Comparison of ENCODE assay signal across 10 cellular contexts in genomic region chr16:81707411-81708321, GRCh38.
DNase-seq lines count a peak whose midpoint lies in the region; ATAC-seq and TF ChIP-seq lines count a peak whose summit lies in the region.
"Had no signal": no experiment of that assay in that cellular context is flagged by ENCODE, and none has a peak within 500 bp of the region (broad histone marks: within the 10 kb centered on the region; RNA-seq: fewer than 3 reads in every experiment).

No MANE protein-coding gene starts in this region.

- POLR2A ChIA-PET in activated CD4-positive, alpha-beta T cell treated with anti-CD3 and anti-CD28 coated beads for 36 hours (lab: Charles Lee) = interaction anchor here (0.5 kb wide), 1 partner anchor 1327 kb away, joined by 3 read pairs; no protein-coding TSS in a partner anchor
- POLR2A ChIA-PET in activated CD4-positive, alpha-beta T cell treated with anti-CD3 and anti-CD28 coated beads, Interleukin-2, amount 10 ng/mL, durations not matched to agents 7 days and 5 days (lab: Charles Lee) = no interaction called here
- POLR2A ChIA-PET in T-cell (lab: Charles Lee) = no interaction called here

- H3K27me3 ChIP-seq in ascending aorta (no peaks in the 10 kb centered on the region), uterus (no peaks in the 10 kb centered on the region)
- H3K27me3 ChIP-seq: foreskin keratinocyte had no signal

- H3K4me1 ChIP-seq in ascending aorta = no peaks in the 10 kb centered on the region
- peaks cover 0 to 3% of the 10 kb centered on the region in 2 donors for H3K4me1 ChIP-seq in uterus

- H3K4me3 Mint-ChIP-seq in activated CD4-positive, alpha-beta T cell treated with anti-CD3 and anti-CD28 coated beads for 36 hours = no peak overlapping the region
- no peak overlapping the region for H3K4me3 Mint-ChIP-seq in activated CD4-positive, alpha-beta T cell treated with anti-CD3 and anti-CD28 coated beads, Interleukin-2, amount 10 ng/mL, durations not matched to agents 7 days and 5 days
- H3K4me3 Mint-ChIP-seq in activated T-helper 17 cell treated with anti-CD3 and anti-CD28 coated beads, Interleukin-2, amount 50 U/mL, for 72 hours = no peak overlapping the region
- no peak overlapping the region for H3K4me3 Mint-ChIP-seq in T-cell
- H3K4me3 Mint-ChIP-seq: activated CD8-positive, alpha-beta memory T cell treated with anti-CD3 and anti-CD28 coated beads, Interleukin-2, amount 10 ng/mL, durations not matched to agents 7 days and 5 days had no signal

- H3K4me3 ChIP-seq in ascending aorta (no peak overlapping the region), uterus (no peak overlapping the region)

- H3K36me3 ChIP-seq in ascending aorta (peaks cover 6 to 60% of the 10 kb centered on the region in 2 donors), uterus (no peaks in the 10 kb centered on the region)

- no peak for TF ChIP-seq CTCF in ascending aorta (IDR thresholded peaks at IDR 0.05)
- no peak for TF ChIP-seq CTCF in uterus (IDR thresholded peaks at IDR 0.05)

- TF ChIP-seq POLR2A in uterus (IDR thresholded peaks at IDR 0.05) = no peak

- H3K9me3 Mint-ChIP-seq in activated CD4-positive, alpha-beta T cell treated with anti-CD3 and anti-CD28 coated beads for 36 hours (ENCODE audit: low read depth) = no peaks in the 10 kb centered on the region
- H3K9me3 Mint-ChIP-seq in activated CD4-positive, alpha-beta T cell treated with anti-CD3 and anti-CD28 coated beads, Interleukin-2, amount 10 ng/mL, durations not matched to agents 7 days and 5 days = no peaks in the 10 kb centered on the region
- H3K9me3 Mint-ChIP-seq in activated T-helper 17 cell treated with anti-CD3 and anti-CD28 coated beads, Interleukin-2, amount 50 U/mL, for 72 hours = no peaks in the 10 kb centered on the region
- no peaks in the 10 kb centered on the region for H3K9me3 Mint-ChIP-seq in T-cell

- intact Hi-C loops in activated CD4-positive, alpha-beta T cell treated with anti-CD3 and anti-CD28 coated beads for 36 hours (cut with DNase I, micrococcal nuclease) = no loop called here
- intact Hi-C loops in ascending aorta (cut with DNase I) (no loop called here), uterus (cut with DNase I; ENCODE audit: low total_unique reads) (no loop called here)

- no peak for ATAC-seq in activated CD4-positive, alpha-beta T cell treated with anti-CD3 and anti-CD28 coated beads for 36 hours
- ATAC-seq in activated T-helper 17 cell treated with anti-CD3 and anti-CD28 coated beads, Interleukin-2, amount 50 U/mL, for 72 hours (replicated peaks) = no peak
- no peak for ATAC-seq in T-cell (replicated peaks in 1 of 4)
- ATAC-seq: activated CD8-positive, alpha-beta memory T cell treated with anti-CD3 and anti-CD28 coated beads, Interleukin-2, amount 10 ng/mL, durations not matched to agents 7 days and 5 days; foreskin keratinocyte had no signal

- H3K27ac ChIP-seq in ascending aorta = no peak overlapping the region
- peak overlapping the region in 1 of 2 donors; percentile 19 for H3K27ac ChIP-seq in uterus
- H3K27ac ChIP-seq: foreskin keratinocyte had no signal

- H3K27me3 Mint-ChIP-seq in activated CD4-positive, alpha-beta T cell treated with anti-CD3 and anti-CD28 coated beads for 36 hours = no peaks in the 10 kb centered on the region
- H3K27me3 Mint-ChIP-seq in activated CD4-positive, alpha-beta T cell treated with anti-CD3 and anti-CD28 coated beads, Interleukin-2, amount 10 ng/mL, durations not matched to agents 7 days and 5 days = no peaks in the 10 kb centered on the region
- no peaks in the 10 kb centered on the region for H3K27me3 Mint-ChIP-seq in activated T-helper 17 cell treated with anti-CD3 and anti-CD28 coated beads, Interleukin-2, amount 50 U/mL, for 72 hours
- H3K27me3 Mint-ChIP-seq in T-cell = no peaks in the 10 kb centered on the region
- H3K27me3 Mint-ChIP-seq: activated CD8-positive, alpha-beta memory T cell treated with anti-CD3 and anti-CD28 coated beads, Interleukin-2, amount 10 ng/mL, durations not matched to agents 7 days and 5 days had no signal

- no peaks in the 10 kb centered on the region for H3K4me1 Mint-ChIP-seq in activated CD4-positive, alpha-beta T cell treated with anti-CD3 and anti-CD28 coated beads for 36 hours
- H3K4me1 Mint-ChIP-seq in activated CD4-positive, alpha-beta T cell treated with anti-CD3 and anti-CD28 coated beads, Interleukin-2, amount 10 ng/mL, durations not matched to agents 7 days and 5 days = no peaks in the 10 kb centered on the region
- H3K4me1 Mint-ChIP-seq in activated T-helper 17 cell treated with anti-CD3 and anti-CD28 coated beads, Interleukin-2, amount 50 U/mL, for 72 hours = peaks cover 6% of the 10 kb centered on the region
- peaks cover 0 to 4% (median 0%) of the 10 kb centered on the region in 3 donors for H3K4me1 Mint-ChIP-seq in T-cell

- peak overlapping the region; percentile 8 for H3K27ac Mint-ChIP-seq in activated CD4-positive, alpha-beta T cell treated with anti-CD3 and anti-CD28 coated beads for 36 hours
- no peak overlapping the region for H3K27ac Mint-ChIP-seq in activated CD4-positive, alpha-beta T cell treated with anti-CD3 and anti-CD28 coated beads, Interleukin-2, amount 10 ng/mL, durations not matched to agents 7 days and 5 days
- peak overlapping the region; percentile 0 for H3K27ac Mint-ChIP-seq in activated T-helper 17 cell treated with anti-CD3 and anti-CD28 coated beads, Interleukin-2, amount 50 U/mL, for 72 hours
- peak overlapping the region in 1 of 2 donors; percentile 19 for H3K27ac Mint-ChIP-seq in T-cell

- no peak for DNase-seq in activated CD4-positive, alpha-beta T cell treated with anti-CD3 and anti-CD28 coated beads for 36 hours
- no peak for DNase-seq in activated CD4-positive, alpha-beta T cell treated with anti-CD3 and anti-CD28 coated beads, Interleukin-2, amount 10 ng/mL, durations not matched to agents 7 days and 5 days
- DNase-seq in kidney glomerular epithelial cell (lab: John Stamatoyannopoulos, UW) (peak; percentile 15), stromal cell of bone marrow (ENCODE audit: low read depth) (peak; percentile 38), ascending aorta (ENCODE audit: low spot score in 2 of 2) (no peak), uterus (no peak), T-cell (no peak)
- DNase-seq: activated CD8-positive, alpha-beta memory T cell treated with anti-CD3 and anti-CD28 coated beads, Interleukin-2, amount 10 ng/mL, durations not matched to agents 7 days and 5 days had no signal

- H3K9me3 ChIP-seq in ascending aorta (no peaks in the 10 kb centered on the region), uterus (no peaks in the 10 kb centered on the region)

- peaks cover 19% of the 10 kb centered on the region for H3K36me3 Mint-ChIP-seq in activated CD4-positive, alpha-beta T cell treated with anti-CD3 and anti-CD28 coated beads for 36 hours (ENCODE audit: low read depth)
- H3K36me3 Mint-ChIP-seq in activated CD4-positive, alpha-beta T cell treated with anti-CD3 and anti-CD28 coated beads, Interleukin-2, amount 10 ng/mL, durations not matched to agents 7 days and 5 days (ENCODE audit: low read depth) = peaks cover 14% of the 10 kb centered on the region
- H3K36me3 Mint-ChIP-seq in activated T-helper 17 cell treated with anti-CD3 and anti-CD28 coated beads, Interleukin-2, amount 50 U/mL, for 72 hours (ENCODE audit: low read depth) = peaks cover 41% of the 10 kb centered on the region
- H3K36me3 Mint-ChIP-seq in T-cell = peaks cover 32% of the 10 kb centered on the region

- CTCF ChIA-PET in activated CD4-positive, alpha-beta T cell treated with anti-CD3 and anti-CD28 coated beads for 36 hours (lab: Charles Lee) = interaction anchor here (0.9 kb wide), 1 partner anchor 84 kb away, joined by 3 read pairs; no protein-coding TSS in a partner anchor
- CTCF ChIA-PET in activated CD4-positive, alpha-beta T cell treated with anti-CD3 and anti-CD28 coated beads, Interleukin-2, amount 10 ng/mL, durations not matched to agents 7 days and 5 days (lab: Charles Lee) = interaction anchor here (0.8 kb wide), 1 partner anchor 304 kb away, joined by 3 read pairs; no protein-coding TSS in a partner anchor
- CTCF ChIA-PET in T-cell (lab: Charles Lee) = no interaction called here

Comparison
In these comparisons a context has a peak if more than half of its experiments do, and no peak if none do; other contexts are left out.
1. DNase-seq: peak in kidney glomerular epithelial cell (single experiment) and stromal cell of bone marrow (single experiment); none in activated CD4-positive, alpha-beta T cell treated with anti-CD3 and anti-CD28 coated beads for 36 hours (single experiment), activated CD4-positive, alpha-beta T cell treated with anti-CD3 and anti-CD28 coated beads, Interleukin-2, amount 10 ng/mL, durations not matched to agents 7 days and 5 days (single experiment), ascending aorta (0 of 2), uterus (0 of 2) and T-cell (0 of 34).
2. CTCF ChIA-PET loops: an anchor here in activated CD4-positive, alpha-beta T cell treated with anti-CD3 and anti-CD28 coated beads for 36 hours (0.9 kb wide) and activated CD4-positive, alpha-beta T cell treated with anti-CD3 and anti-CD28 coated beads, Interleukin-2, amount 10 ng/mL, durations not matched to agents 7 days and 5 days (0.8 kb wide); none called in T-cell.